ENCODE assay signal across 8 cellular contexts in the genomic region with DNA sequence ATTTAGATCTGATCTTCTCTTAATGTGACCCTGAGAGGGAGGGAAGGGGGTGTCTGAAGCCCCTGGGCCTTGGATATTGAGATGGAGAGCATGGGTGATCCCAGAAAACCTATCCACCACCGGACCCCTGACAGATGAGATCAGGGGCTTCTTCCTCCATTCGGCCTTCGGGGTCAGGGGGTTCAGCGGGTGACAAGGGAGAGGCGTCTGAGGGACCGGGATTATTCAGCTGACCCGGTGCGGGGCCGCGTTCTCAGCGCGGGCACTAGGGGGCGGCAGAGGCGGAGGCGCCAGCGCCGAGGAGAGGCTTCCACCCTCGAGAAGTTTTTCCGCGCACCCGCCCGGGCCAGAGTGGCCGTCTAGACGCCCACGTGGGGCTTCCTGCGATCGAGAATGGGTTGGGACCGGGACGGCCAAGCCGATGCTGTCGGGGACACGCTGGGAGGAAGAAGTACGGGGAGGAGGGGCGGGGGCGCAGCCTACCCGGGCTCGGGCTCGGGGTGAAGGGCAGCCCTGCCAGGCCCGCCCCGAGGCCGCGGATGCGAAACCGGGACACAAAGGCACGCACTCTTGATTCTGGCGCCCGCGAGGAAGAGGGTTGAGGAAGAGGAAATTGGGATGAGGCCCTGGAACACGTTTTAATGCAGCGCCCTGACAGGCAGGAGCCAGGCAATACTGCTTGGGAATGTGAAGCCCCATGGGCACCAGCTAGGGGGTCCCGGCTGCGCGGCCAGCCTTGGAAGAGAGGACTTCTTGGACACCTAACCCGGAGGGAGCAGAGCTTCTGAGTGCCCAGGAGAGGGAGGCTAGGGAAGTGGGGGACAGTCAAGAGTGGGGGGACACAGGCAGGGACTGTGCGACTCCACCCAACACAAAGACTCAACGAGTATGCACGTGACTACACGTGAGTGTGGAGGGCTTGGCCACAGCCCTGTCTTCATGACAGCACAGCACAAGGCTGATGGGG. TPM values are rescaled to one million over a fixed set of nuclear protein-coding genes. Genes with fewer than 3 reads are reported as not detected.
A peak's percentile ranks its signal among the peaks of the same experiment; 100 is the strongest.
DNase-seq lines count a peak whose midpoint lies in the region; ATAC-seq and TF ChIP-seq lines count a peak whose summit lies in the region.

No MANE protein-coding gene starts in this region.

- POLR2A ChIA-PET in Panc1 (lab: Charles Lee): no interaction called here
- POLR2A ChIA-PET in naive thymus-derived CD8-positive, alpha-beta T cell (lab: Charles Lee): interaction anchor here (0.6 to 5.2 kb wide), 7 partner anchors 12 to 244 kb away, joined by 3 to 52 read pairs (median 4); a partner anchor contains a TSS

- CTCF ChIA-PET in Panc1 (lab: Charles Lee): interaction anchor here (0.5 to 0.9 kb wide), 7 partner anchors 10 to 656 kb away, joined by 3 to 12 read pairs (median 3); no protein-coding TSS in a partner anchor

- peak; percentile 73 for ATAC-seq in HG03280 (IDR thresholded peaks at IDR 0.05; ENCODE audit: unreplicated experiment)
- peak; percentile 91 for ATAC-seq in Panc1
- ATAC-seq in naive thymus-derived CD8-positive, alpha-beta T cell: peak; percentile 96 to 98
- ATAC-seq in stimulated activated effector memory CD8-positive, alpha-beta T cell treated with anti-CD3 and anti-CD28 coated beads, Interleukin-12 subunit alpha, Interleukin-12 subunit beta, amount 100 ng/mL, for 72 hours: peak; percentile 93
- no peak for ATAC-seq in GM18519 (IDR thresholded peaks at IDR 0.05; ENCODE audit: low FRiP score, unreplicated experiment)

- peaks cover 4% of the 10 kb centered on the region for H3K27me3 Mint-ChIP-seq in activated T-helper 1 cell treated with anti-CD3 and anti-CD28 coated beads, Interleukin-12 subunit alpha, Interleukin-12 subunit beta, Interleukin-2, Interleukin-4 antibody, amounts not matched to agents 30 ng/mL and 10 ng/mL and 1 ng/mL, durations not matched to agents 14 hours and 24 hours and 36 hours (ENCODE audit: insufficient read depth)
- H3K27me3 Mint-ChIP-seq in naive thymus-derived CD8-positive, alpha-beta T cell: peaks cover 0 to 3% (median 0%) of the 10 kb centered on the region in 5 donors

- peaks cover 13% of the 10 kb centered on the region for H3K4me1 ChIP-seq in Panc1 (ENCODE audit: control insufficient read depth, insufficient read depth, low read length)

- DNase-seq in GM10266 (ENCODE audit: extremely low spot score): peak; percentile 84
- DNase-seq in Panc1 (ENCODE audit: low read depth, low spot score): no peak
- DNase-seq in activated T-helper 1 cell treated with anti-CD3 and anti-CD28 coated beads, Interleukin-12 subunit alpha, Interleukin-12 subunit beta, Interleukin-2, Interleukin-4 antibody, amounts not matched to agents 30 ng/mL and 10 ng/mL and 1 ng/mL, durations not matched to agents 14 hours and 24 hours and 36 hours (ENCODE audit: low spot score): peak; percentile 78
- peak; percentile 42 for DNase-seq in fibroblast of mammary gland (ENCODE audit: low read depth)
- DNase-seq in naive thymus-derived CD8-positive, alpha-beta T cell: peak; percentile 62 to 88 (median 81)
- DNase-seq in stimulated activated effector memory CD8-positive, alpha-beta T cell treated with anti-CD3 and anti-CD28 coated beads, Interleukin-12 subunit alpha, Interleukin-12 subunit beta, amount 100 ng/mL, for 72 hours (ENCODE audit: low spot score in 2 of 2): peak; percentile 93

- H3K36me3 ChIP-seq in Panc1 (ENCODE audit: control insufficient read depth, insufficient read depth, low read length): no peaks in the 10 kb centered on the region

- no peaks in the 10 kb centered on the region for H3K36me3 Mint-ChIP-seq in activated T-helper 1 cell treated with anti-CD3 and anti-CD28 coated beads, Interleukin-12 subunit alpha, Interleukin-12 subunit beta, Interleukin-2, Interleukin-4 antibody, amounts not matched to agents 30 ng/mL and 10 ng/mL and 1 ng/mL, durations not matched to agents 14 hours and 24 hours and 36 hours (ENCODE audit: low read depth)
- no peaks in the 10 kb centered on the region for H3K36me3 Mint-ChIP-seq in naive thymus-derived CD8-positive, alpha-beta T cell
- no peaks in the 10 kb centered on the region for H3K36me3 Mint-ChIP-seq in stimulated activated effector memory CD8-positive, alpha-beta T cell treated with anti-CD3 and anti-CD28 coated beads, Interleukin-12 subunit alpha, Interleukin-12 subunit beta, amount 100 ng/mL, for 72 hours

- in situ Hi-C loops in Panc1 (cut with HindIII; ENCODE audit: low pct_unique_long_range_greater_than_20kb, low sequenced_read_pairs): no loop called here

- H3K9me3 Mint-ChIP-seq in activated T-helper 1 cell treated with anti-CD3 and anti-CD28 coated beads, Interleukin-12 subunit alpha, Interleukin-12 subunit beta, Interleukin-2, Interleukin-4 antibody, amounts not matched to agents 30 ng/mL and 10 ng/mL and 1 ng/mL, durations not matched to agents 14 hours and 24 hours and 36 hours: no peaks in the 10 kb centered on the region
- H3K9me3 Mint-ChIP-seq in naive thymus-derived CD8-positive, alpha-beta T cell: no peaks in the 10 kb centered on the region
- no peaks in the 10 kb centered on the region for H3K9me3 Mint-ChIP-seq in stimulated activated effector memory CD8-positive, alpha-beta T cell treated with anti-CD3 and anti-CD28 coated beads, Interleukin-12 subunit alpha, Interleukin-12 subunit beta, amount 100 ng/mL, for 72 hours

- H3K27ac Mint-ChIP-seq in activated T-helper 1 cell treated with anti-CD3 and anti-CD28 coated beads, Interleukin-12 subunit alpha, Interleukin-12 subunit beta, Interleukin-2, Interleukin-4 antibody, amounts not matched to agents 30 ng/mL and 10 ng/mL and 1 ng/mL, durations not matched to agents 14 hours and 24 hours and 36 hours: peak overlapping the region; percentile 65
- peak overlapping the region; percentile 34 to 92 (median 71) for H3K27ac Mint-ChIP-seq in naive thymus-derived CD8-positive, alpha-beta T cell
- peak overlapping the region; percentile 91 for H3K27ac Mint-ChIP-seq in stimulated activated effector memory CD8-positive, alpha-beta T cell treated with anti-CD3 and anti-CD28 coated beads, Interleukin-12 subunit alpha, Interleukin-12 subunit beta, amount 100 ng/mL, for 72 hours

- intact Hi-C loops in Panc1 (cut with micrococcal nuclease; ENCODE audit: unreplicated experiment): no loop called here
- intact Hi-C loops in activated T-helper 1 cell treated with anti-CD3 and anti-CD28 coated beads, Interleukin-12 subunit alpha, Interleukin-12 subunit beta, Interleukin-2, Interleukin-4 antibody, amounts not matched to agents 30 ng/mL and 10 ng/mL and 1 ng/mL, durations not matched to agents 14 hours and 24 hours and 36 hours (cut with micrococcal nuclease): loop anchor here (1.0 to 5.0 kb wide), 4 partner anchors 35 to 87 kb away; a partner anchor contains a TSS

- H3K4me3 ChIP-seq in Panc1 (ENCODE audit: low read depth in 2 of 2, low read length in 2 of 2): peak overlapping the region; percentile 49 to 59
- H3K4me3 ChIP-seq in fibroblast of mammary gland (ENCODE audit: control insufficient read depth, low read depth, low read length): peak overlapping the region; percentile 47

- H3K9me3 ChIP-seq in Panc1 (ENCODE audit: control insufficient read depth, insufficient read depth, low read depth, low read length): no peaks in the 10 kb centered on the region

- H3K4me3 Mint-ChIP-seq in activated T-helper 1 cell treated with anti-CD3 and anti-CD28 coated beads, Interleukin-12 subunit alpha, Interleukin-12 subunit beta, Interleukin-2, Interleukin-4 antibody, amounts not matched to agents 30 ng/mL and 10 ng/mL and 1 ng/mL, durations not matched to agents 14 hours and 24 hours and 36 hours: peak overlapping the region; percentile 80
- H3K4me3 Mint-ChIP-seq in naive thymus-derived CD8-positive, alpha-beta T cell: peak overlapping the region; percentile 84 to 96 (median 88)
- peak overlapping the region; percentile 81 for H3K4me3 Mint-ChIP-seq in stimulated activated effector memory CD8-positive, alpha-beta T cell treated with anti-CD3 and anti-CD28 coated beads, Interleukin-12 subunit alpha, Interleukin-12 subunit beta, amount 100 ng/mL, for 72 hours

- TF ChIP-seq CTCF in GM10266 (IDR thresholded peaks at IDR 0.05; ENCODE audit: control insufficient read depth, insufficient read depth, low read depth, missing control alignments) (peak; percentile 93), Panc1 (IDR thresholded peaks at IDR 0.05) (peak; percentile 99), fibroblast of mammary gland (conservative IDR thresholded peaks at IDR 0.05; ENCODE audit: control insufficient read depth, insufficient read depth, low read depth, low read length) (peak; percentile 76)

- peak overlapping the region; percentile 66 for H3K27ac ChIP-seq in Panc1 (ENCODE audit: low read length)

- no TSS peak for BruUV-seq in Panc1 (replicated peaks; lab: Mats Ljungman, UMichigan)

- no peaks in the 10 kb centered on the region for H3K27me3 ChIP-seq in Panc1 (ENCODE audit: control insufficient read depth, insufficient read depth, low read length)

- H3K4me1 Mint-ChIP-seq in activated T-helper 1 cell treated with anti-CD3 and anti-CD28 coated beads, Interleukin-12 subunit alpha, Interleukin-12 subunit beta, Interleukin-2, Interleukin-4 antibody, amounts not matched to agents 30 ng/mL and 10 ng/mL and 1 ng/mL, durations not matched to agents 14 hours and 24 hours and 36 hours (ENCODE audit: low read depth): peaks cover 10% of the 10 kb centered on the region
- H3K4me1 Mint-ChIP-seq in naive thymus-derived CD8-positive, alpha-beta T cell: peaks cover 5 to 14% (median 12%) of the 10 kb centered on the region in 4 donors
- H3K4me1 Mint-ChIP-seq in stimulated activated effector memory CD8-positive, alpha-beta T cell treated with anti-CD3 and anti-CD28 coated beads, Interleukin-12 subunit alpha, Interleukin-12 subunit beta, amount 100 ng/mL, for 72 hours: peaks cover 15% of the 10 kb centered on the region

RNA-seq across cellular contexts. Expression of a gene that starts 30.6 kb away (rescaled TPM):
- 0.57 TPM for total RNA-seq in Panc1 (2021; ENCODE audit: unreplicated experiment)
- polyA plus RNA-seq in Panc1 (2012; ENCODE audit: insufficient read length): 0.94 TPM
- 0.61 and 0.65 TPM in 2 replicates for total RNA-seq in activated T-helper 1 cell treated with anti-CD3 and anti-CD28 coated beads, Interleukin-12 subunit alpha, Interleukin-12 subunit beta, Interleukin-2, Interleukin-4 antibody, amounts not matched to agents 30 ng/mL and 10 ng/mL and 1 ng/mL, durations not matched to agents 14 hours and 24 hours and 36 hours
- total RNA-seq in naive thymus-derived CD8-positive, alpha-beta T cell: 1 to 10 TPM; 7.5 to 8.0 TPM
- polyA plus RNA-seq in naive thymus-derived CD8-positive, alpha-beta T cell: under 1 TPM; 0.08 to 0.48 (median 0.13) TPM

RNA-seq across cellular contexts. Expression of a gene that starts 38.8 kb away (rescaled TPM):
- total RNA-seq in Panc1 (2021; ENCODE audit: unreplicated experiment): 27.4 TPM
- polyA plus RNA-seq in Panc1 (2012; ENCODE audit: insufficient read length): 28.5 TPM
- 46.6 and 47.4 TPM in 2 replicates for total RNA-seq in activated T-helper 1 cell treated with anti-CD3 and anti-CD28 coated beads, Interleukin-12 subunit alpha, Interleukin-12 subunit beta, Interleukin-2, Interleukin-4 antibody, amounts not matched to agents 30 ng/mL and 10 ng/mL and 1 ng/mL, durations not matched to agents 14 hours and 24 hours and 36 hours
- total RNA-seq in naive thymus-derived CD8-positive, alpha-beta T cell: 100 to 1,000 TPM; 126 to 127 TPM
- polyA plus RNA-seq in naive thymus-derived CD8-positive, alpha-beta T cell: 10 to 100 TPM in 1 of 3 donors, 1 to 10 TPM in 2; 6.6 to 10.9 (median 7.3) TPM

RNA-seq across cellular contexts. Expression of a gene that starts 39.0 kb away (rescaled TPM):
- 135 TPM for total RNA-seq in Panc1 (2021; ENCODE audit: unreplicated experiment)
- polyA plus RNA-seq in Panc1 (2012; ENCODE audit: insufficient read length): 155 TPM
- 67.1 and 68.8 TPM in 2 replicates for total RNA-seq in activated T-helper 1 cell treated with anti-CD3 and anti-CD28 coated beads, Interleukin-12 subunit alpha, Interleukin-12 subunit beta, Interleukin-2, Interleukin-4 antibody, amounts not matched to agents 30 ng/mL and 10 ng/mL and 1 ng/mL, durations not matched to agents 14 hours and 24 hours and 36 hours
- 10 to 100 TPM; 35.5 to 36.4 TPM for total RNA-seq in naive thymus-derived CD8-positive, alpha-beta T cell
- 10 to 100 TPM; 18.8 to 23.8 (median 21.8) TPM for polyA plus RNA-seq in naive thymus-derived CD8-positive, alpha-beta T cell

RNA-seq across cellular contexts. Expression of a gene that starts 42.8 kb away (rescaled TPM):
- 7.4 TPM for total RNA-seq in Panc1 (2021; ENCODE audit: unreplicated experiment)
- polyA plus RNA-seq in Panc1 (2012; ENCODE audit: insufficient read length): 8.9 TPM
- 14.8 and 15.2 TPM in 2 replicates for total RNA-seq in activated T-helper 1 cell treated with anti-CD3 and anti-CD28 coated beads, Interleukin-12 subunit alpha, Interleukin-12 subunit beta, Interleukin-2, Interleukin-4 antibody, amounts not matched to agents 30 ng/mL and 10 ng/mL and 1 ng/mL, durations not matched to agents 14 hours and 24 hours and 36 hours
- total RNA-seq in naive thymus-derived CD8-positive, alpha-beta T cell: 10 to 100 TPM; 28.7 to 29.0 TPM
- 10 to 100 TPM; 75.0 to 79.2 (median 75.9) TPM for polyA plus RNA-seq in naive thymus-derived CD8-positive, alpha-beta T cell

RNA-seq across cellular contexts. Expression of a gene that starts 46.7 kb away (rescaled TPM):
- 33.7 TPM for total RNA-seq in Panc1 (2021; ENCODE audit: unreplicated experiment)
- 63.5 TPM for polyA plus RNA-seq in Panc1 (2012; ENCODE audit: insufficient read length)
- 50.7 and 53.4 TPM in 2 replicates for total RNA-seq in activated T-helper 1 cell treated with anti-CD3 and anti-CD28 coated beads, Interleukin-12 subunit alpha, Interleukin-12 subunit beta, Interleukin-2, Interleukin-4 antibody, amounts not matched to agents 30 ng/mL and 10 ng/mL and 1 ng/mL, durations not matched to agents 14 hours and 24 hours and 36 hours
- total RNA-seq in naive thymus-derived CD8-positive, alpha-beta T cell: 10 to 100 TPM; 58.3 to 59.1 TPM
- polyA plus RNA-seq in naive thymus-derived CD8-positive, alpha-beta T cell: 10 to 100 TPM; 12.1 to 12.5 (median 12.4) TPM
